Comparison of ENCODE assay signal across 1 cellular context in the genomic region with DNA sequence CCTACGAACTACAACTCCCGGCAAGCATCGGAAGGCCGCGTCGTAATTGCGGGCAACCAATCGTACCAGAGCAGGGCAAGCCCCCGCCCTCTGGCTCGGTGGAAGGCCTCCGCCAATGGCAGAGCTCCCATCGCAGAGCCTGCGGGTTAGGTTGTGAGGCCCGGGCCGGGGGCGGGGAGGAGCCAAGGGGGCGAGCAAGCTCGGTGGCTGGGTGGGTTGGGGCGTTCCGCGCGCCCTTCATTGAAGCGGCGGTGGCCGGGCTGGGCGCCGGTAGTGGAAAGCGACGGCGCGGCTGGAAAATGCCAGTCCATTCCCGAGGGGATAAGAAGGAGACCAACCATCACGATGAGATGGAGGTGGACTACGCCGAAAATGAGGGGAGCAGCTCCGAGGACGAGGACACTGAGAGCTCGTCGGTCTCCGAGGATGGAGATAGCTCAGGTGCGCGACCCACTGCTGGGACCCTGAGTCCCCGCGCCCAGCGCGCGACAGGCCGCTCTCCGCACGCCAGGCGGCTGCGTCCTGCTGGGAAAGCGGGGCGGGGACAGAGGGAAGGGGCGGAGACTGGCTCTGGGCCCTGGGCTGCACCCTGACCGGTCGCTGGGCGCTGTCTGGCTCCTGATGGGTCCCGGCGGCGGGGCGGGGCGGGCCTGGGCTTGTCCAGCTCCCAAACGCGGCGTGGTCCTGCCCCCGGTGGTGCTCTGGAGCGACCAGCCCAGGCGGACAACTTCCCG.
TF ChIP-seq lines count a peak whose summit lies in the region.

A gene with protein sequence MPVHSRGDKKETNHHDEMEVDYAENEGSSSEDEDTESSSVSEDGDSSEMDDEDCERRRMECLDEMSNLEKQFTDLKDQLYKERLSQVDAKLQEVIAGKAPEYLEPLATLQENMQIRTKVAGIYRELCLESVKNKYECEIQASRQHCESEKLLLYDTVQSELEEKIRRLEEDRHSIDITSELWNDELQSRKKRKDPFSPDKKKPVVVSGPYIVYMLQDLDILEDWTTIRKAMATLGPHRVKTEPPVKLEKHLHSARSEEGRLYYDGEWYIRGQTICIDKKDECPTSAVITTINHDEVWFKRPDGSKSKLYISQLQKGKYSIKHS (plus strand): TSS at position 121 of the 734 bp plus-strand sequence. CDS start 179 bp downstream, at position 300.

TF ChIP-seq in HEK293, 187 proteins besides CTCF, POLR2A, EP300 and RAD21 (continued from another document and continues in another):
- TF ChIP-seq ZBTB20 (tag by site-specific recombination; IDR thresholded peaks at IDR 0.05) (peak; percentile 84), ZNF571 (tag by site-specific recombination; IDR thresholded peaks at IDR 0.05) (no peak), ZNF341 (tag by site-specific recombination; IDR thresholded peaks at IDR 0.05; ENCODE audit: low read depth) (peak; percentile 44; the same call in 1 of the 2 replicates), ZNF350 (tag by site-specific recombination; IDR thresholded peaks at IDR 0.05) (no peak), ZNF701 (tag by site-specific recombination; IDR thresholded peaks at IDR 0.05) (no peak), ZNF426 (tag by site-specific recombination; IDR thresholded peaks at IDR 0.05) (no peak), SCRT2 (tag by site-specific recombination; IDR thresholded peaks at IDR 0.05) (no peak), ZNF561 (tag by site-specific recombination; IDR thresholded peaks at IDR 0.05; ENCODE audit: borderline replicate concordance) (peak; percentile 93), ZNF324 (tag by site-specific recombination; IDR thresholded peaks at IDR 0.05) (peak; percentile 98), ZNF354C (tag by site-specific recombination; IDR thresholded peaks at IDR 0.05; ENCODE audit: borderline replicate concordance, low read depth) (no peak), ZNF391 (tag by site-specific recombination; IDR thresholded peaks at IDR 0.05; ENCODE audit: borderline replicate concordance, low read depth) (peak; percentile 87; the same call in 1 of the 2 replicates), BCL11B (tag by site-specific recombination; IDR thresholded peaks at IDR 0.05; ENCODE audit: low read depth) (no peak), GLIS2 (tag by site-specific recombination; IDR thresholded peaks at IDR 0.05) (no peak; the same call in 1 of the 2 replicates), SP2 (tag by site-specific recombination; IDR thresholded peaks at IDR 0.05) (peak; percentile 91), ZEB2 (tag by site-specific recombination; IDR thresholded peaks at IDR 0.05) (peak; percentile 98), ZNF843 (tag by site-specific recombination; IDR thresholded peaks at IDR 0.05) (peak; percentile 87), KLF10 (tag by site-specific recombination; IDR thresholded peaks at IDR 0.05) (peak; percentile 75; the same call in 1 of the 2 replicates), ZNF549 (tag by site-specific recombination; IDR thresholded peaks at IDR 0.05) (no peak), ZNF155 (tag by site-specific recombination; IDR thresholded peaks at IDR 0.05) (no peak), GFI1B (tag by site-specific recombination; IDR thresholded peaks at IDR 0.05) (no peak), SALL2 (tag by site-specific recombination; IDR thresholded peaks at IDR 0.05; ENCODE audit: borderline replicate concordance) (no peak), ZNF366 (tag by site-specific recombination; conservative IDR thresholded peaks at IDR 0.05) (no peak), ZSCAN23 (tag by site-specific recombination; IDR thresholded peaks at IDR 0.05) (peak; percentile 95), ZNF223 (tag by site-specific recombination; IDR thresholded peaks at IDR 0.05) (no peak), GLI4 (tag by site-specific recombination; IDR thresholded peaks at IDR 0.05) (peak; percentile 91), ZNF76 (tag by site-specific recombination; IDR thresholded peaks at IDR 0.05; ENCODE audit: borderline replicate concordance, low read depth) (peak; percentile 95), ZNF660 (tag by site-specific recombination; IDR thresholded peaks at IDR 0.05) (peak; percentile 58; the same call in 1 of the 2 replicates), ZNF146 (tag by site-specific recombination; IDR thresholded peaks at IDR 0.05) (peak; percentile 79), MZF1 (tag by site-specific recombination; IDR thresholded peaks at IDR 0.05; ENCODE audit: borderline replicate concordance) (peak; percentile 64; the same call in 1 of the 2 replicates), ZSCAN16 (tag by site-specific recombination; IDR thresholded peaks at IDR 0.05) (peak; percentile 73), BCL11A (tag by site-specific recombination; IDR thresholded peaks at IDR 0.05; ENCODE audit: low read depth) (no peak), KLF16 (tag by site-specific recombination; IDR thresholded peaks at IDR 0.05) (peak; percentile 96), ZNF202 (tag by site-specific recombination; IDR thresholded peaks at IDR 0.05; ENCODE audit: borderline replicate concordance) (no peak), ZNF623 (tag by site-specific recombination; IDR thresholded peaks at IDR 0.05) (no peak), KLF7 (tag by site-specific recombination; IDR thresholded peaks at IDR 0.05; ENCODE audit: borderline replicate concordance) (peak; percentile 97), ZNF140 (tag by site-specific recombination; IDR thresholded peaks at IDR 0.05) (no peak), ZNF19 (tag by site-specific recombination; IDR thresholded peaks at IDR 0.05; ENCODE audit: low read depth) (no peak), ZNF114 (tag by site-specific recombination; IDR thresholded peaks at IDR 0.05) (no peak), ZNF585B (tag by site-specific recombination; IDR thresholded peaks at IDR 0.05) (0 out of 2 replicates have a peak, but pooled peaks have one; percentile 13)
- TF ChIP-seq, protein P1, sequence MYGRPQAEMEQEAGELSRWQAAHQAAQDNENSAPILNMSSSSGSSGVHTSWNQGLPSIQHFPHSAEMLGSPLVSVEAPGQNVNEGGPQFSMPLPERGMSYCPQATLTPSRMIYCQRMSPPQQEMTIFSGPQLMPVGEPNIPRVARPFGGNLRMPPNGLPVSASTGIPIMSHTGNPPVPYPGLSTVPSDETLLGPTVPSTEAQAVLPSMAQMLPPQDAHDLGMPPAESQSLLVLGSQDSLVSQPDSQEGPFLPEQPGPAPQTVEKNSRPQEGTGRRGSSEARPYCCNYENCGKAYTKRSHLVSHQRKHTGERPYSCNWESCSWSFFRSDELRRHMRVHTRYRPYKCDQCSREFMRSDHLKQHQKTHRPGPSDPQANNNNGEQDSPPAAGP (tag by site-specific recombination; IDR thresholded peaks at IDR 0.05) = peak; percentile 96
- TF ChIP-seq, protein P2, sequence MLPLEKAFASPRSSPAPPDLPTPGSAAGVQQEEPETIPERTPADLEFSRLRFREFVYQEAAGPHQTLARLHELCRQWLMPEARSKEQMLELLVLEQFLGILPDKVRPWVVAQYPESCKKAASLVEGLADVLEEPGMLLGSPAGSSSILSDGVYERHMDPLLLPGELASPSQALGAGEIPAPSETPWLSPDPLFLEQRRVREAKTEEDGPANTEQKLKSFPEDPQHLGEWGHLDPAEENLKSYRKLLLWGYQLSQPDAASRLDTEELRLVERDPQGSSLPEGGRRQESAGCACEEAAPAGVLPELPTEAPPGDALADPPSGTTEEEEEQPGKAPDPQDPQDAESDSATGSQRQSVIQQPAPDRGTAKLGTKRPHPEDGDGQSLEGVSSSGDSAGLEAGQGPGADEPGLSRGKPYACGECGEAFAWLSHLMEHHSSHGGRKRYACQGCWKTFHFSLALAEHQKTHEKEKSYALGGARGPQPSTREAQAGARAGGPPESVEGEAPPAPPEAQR (tag by site-specific recombination; IDR thresholded peaks at IDR 0.05) = no peak
- TF ChIP-seq, protein P3, sequence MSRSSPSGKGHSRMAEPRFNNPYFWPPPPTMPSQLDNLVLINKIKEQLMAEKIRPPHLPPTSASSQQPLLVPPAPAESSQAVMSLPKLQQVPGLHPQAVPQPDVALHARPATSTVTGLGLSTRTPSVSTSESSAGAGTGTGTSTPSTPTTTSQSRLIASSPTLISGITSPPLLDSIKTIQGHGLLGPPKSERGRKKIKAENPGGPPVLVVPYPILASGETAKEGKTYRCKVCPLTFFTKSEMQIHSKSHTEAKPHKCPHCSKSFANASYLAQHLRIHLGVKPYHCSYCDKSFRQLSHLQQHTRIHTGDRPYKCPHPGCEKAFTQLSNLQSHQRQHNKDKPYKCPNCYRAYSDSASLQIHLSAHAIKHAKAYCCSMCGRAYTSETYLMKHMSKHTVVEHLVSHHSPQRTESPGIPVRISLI (tag by site-specific recombination; IDR thresholded peaks at IDR 0.05) = no peak
- TF ChIP-seq, protein P4, sequence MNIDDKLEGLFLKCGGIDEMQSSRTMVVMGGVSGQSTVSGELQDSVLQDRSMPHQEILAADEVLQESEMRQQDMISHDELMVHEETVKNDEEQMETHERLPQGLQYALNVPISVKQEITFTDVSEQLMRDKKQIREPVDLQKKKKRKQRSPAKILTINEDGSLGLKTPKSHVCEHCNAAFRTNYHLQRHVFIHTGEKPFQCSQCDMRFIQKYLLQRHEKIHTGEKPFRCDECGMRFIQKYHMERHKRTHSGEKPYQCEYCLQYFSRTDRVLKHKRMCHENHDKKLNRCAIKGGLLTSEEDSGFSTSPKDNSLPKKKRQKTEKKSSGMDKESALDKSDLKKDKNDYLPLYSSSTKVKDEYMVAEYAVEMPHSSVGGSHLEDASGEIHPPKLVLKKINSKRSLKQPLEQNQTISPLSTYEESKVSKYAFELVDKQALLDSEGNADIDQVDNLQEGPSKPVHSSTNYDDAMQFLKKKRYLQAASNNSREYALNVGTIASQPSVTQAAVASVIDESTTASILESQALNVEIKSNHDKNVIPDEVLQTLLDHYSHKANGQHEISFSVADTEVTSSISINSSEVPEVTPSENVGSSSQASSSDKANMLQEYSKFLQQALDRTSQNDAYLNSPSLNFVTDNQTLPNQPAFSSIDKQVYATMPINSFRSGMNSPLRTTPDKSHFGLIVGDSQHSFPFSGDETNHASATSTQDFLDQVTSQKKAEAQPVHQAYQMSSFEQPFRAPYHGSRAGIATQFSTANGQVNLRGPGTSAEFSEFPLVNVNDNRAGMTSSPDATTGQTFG (tag by site-specific recombination; IDR thresholded peaks at IDR 0.05; ENCODE audit: borderline replicate concordance) = no peak
- TF ChIP-seq, protein P5, sequence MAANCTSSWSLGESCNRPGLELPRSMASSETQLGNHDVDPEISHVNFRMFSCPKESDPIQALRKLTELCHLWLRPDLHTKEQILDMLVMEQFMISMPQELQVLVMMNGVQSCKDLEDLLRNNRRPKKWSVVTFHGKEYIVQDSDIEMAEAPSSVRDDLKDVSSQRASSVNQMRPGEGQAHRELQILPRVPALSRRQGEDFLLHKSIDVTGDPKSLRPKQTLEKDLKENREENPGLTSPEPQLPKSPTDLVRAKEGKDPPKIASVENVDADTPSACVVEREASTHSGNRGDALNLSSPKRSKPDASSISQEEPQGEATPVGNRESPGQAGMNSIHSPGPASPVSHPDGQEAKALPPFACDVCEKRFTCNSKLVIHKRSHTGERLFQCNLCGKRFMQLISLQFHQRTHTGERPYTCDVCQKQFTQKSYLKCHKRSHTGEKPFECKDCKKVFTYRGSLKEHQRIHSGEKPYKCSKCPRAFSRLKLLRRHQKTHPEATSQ (tag by site-specific recombination; IDR thresholded peaks at IDR 0.05) = peak; percentile 99; the same call in 1 of the 2 replicates
- TF ChIP-seq, protein P6, sequence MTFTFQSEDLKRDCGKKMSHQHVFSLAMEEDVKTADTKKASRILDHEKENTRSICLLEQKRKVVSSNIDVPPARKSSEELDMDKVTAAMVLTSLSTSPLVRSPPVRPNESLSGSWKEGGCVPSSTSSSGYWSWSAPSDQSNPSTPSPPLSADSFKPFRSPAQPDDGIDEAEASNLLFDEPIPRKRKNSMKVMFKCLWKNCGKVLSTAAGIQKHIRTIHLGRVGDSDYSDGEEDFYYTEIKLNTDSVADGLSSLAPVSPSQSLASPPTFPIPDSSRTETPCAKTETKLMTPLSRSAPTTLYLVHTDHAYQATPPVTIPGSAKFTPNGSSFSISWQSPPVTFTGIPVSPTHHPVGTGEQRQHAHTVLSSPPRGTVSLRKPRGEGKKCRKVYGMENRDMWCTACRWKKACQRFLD (tag by site-specific recombination; IDR thresholded peaks at IDR 0.05) = no peak
- TF ChIP-seq, protein P7, sequence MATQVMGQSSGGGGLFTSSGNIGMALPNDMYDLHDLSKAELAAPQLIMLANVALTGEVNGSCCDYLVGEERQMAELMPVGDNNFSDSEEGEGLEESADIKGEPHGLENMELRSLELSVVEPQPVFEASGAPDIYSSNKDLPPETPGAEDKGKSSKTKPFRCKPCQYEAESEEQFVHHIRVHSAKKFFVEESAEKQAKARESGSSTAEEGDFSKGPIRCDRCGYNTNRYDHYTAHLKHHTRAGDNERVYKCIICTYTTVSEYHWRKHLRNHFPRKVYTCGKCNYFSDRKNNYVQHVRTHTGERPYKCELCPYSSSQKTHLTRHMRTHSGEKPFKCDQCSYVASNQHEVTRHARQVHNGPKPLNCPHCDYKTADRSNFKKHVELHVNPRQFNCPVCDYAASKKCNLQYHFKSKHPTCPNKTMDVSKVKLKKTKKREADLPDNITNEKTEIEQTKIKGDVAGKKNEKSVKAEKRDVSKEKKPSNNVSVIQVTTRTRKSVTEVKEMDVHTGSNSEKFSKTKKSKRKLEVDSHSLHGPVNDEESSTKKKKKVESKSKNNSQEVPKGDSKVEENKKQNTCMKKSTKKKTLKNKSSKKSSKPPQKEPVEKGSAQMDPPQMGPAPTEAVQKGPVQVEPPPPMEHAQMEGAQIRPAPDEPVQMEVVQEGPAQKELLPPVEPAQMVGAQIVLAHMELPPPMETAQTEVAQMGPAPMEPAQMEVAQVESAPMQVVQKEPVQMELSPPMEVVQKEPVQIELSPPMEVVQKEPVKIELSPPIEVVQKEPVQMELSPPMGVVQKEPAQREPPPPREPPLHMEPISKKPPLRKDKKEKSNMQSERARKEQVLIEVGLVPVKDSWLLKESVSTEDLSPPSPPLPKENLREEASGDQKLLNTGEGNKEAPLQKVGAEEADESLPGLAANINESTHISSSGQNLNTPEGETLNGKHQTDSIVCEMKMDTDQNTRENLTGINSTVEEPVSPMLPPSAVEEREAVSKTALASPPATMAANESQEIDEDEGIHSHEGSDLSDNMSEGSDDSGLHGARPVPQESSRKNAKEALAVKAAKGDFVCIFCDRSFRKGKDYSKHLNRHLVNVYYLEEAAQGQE (tag by site-specific recombination; IDR thresholded peaks at IDR 0.05) = peak; percentile 77
- TF ChIP-seq, protein P8, sequence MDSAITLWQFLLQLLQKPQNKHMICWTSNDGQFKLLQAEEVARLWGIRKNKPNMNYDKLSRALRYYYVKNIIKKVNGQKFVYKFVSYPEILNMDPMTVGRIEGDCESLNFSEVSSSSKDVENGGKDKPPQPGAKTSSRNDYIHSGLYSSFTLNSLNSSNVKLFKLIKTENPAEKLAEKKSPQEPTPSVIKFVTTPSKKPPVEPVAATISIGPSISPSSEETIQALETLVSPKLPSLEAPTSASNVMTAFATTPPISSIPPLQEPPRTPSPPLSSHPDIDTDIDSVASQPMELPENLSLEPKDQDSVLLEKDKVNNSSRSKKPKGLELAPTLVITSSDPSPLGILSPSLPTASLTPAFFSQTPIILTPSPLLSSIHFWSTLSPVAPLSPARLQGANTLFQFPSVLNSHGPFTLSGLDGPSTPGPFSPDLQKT (IDR thresholded peaks at IDR 0.05; ENCODE audit: borderline replicate concordance, low read depth, low read length) = no peak
